Comparison of ENCODE assay signal across 27 cellular contexts in the genomic region with DNA sequence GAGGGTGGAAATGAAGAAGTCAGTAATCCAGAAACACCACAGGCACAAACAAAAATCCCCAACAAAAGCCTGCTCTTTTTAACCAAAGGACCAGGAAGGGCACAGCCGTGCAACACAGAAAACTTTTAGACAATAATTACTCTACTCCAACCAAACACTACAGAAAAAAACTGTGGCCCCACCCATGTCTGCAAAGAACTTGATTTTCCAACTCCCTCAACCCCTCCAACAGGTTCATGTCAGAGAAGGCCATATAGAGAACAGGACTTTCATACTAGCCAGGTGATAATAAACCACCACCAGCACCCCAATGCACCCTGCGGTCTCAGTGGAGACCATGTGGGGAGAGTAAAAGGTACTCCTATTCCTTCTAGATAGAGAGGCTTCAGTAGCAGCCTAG. TPM values are rescaled to one million over a fixed set of nuclear protein-coding genes. Genes with fewer than 3 reads are reported as not detected.
A peak's percentile ranks its signal among the peaks of the same experiment; 100 is the strongest.
DNase-seq lines count a peak whose midpoint lies in the region; ATAC-seq and TF ChIP-seq lines count a peak whose summit lies in the region.
"Had no signal": no experiment of that assay in that cellular context is flagged by ENCODE, and none has a peak within 500 bp of the region (broad histone marks: within the 10 kb centered on the region; RNA-seq: fewer than 3 reads in every experiment).

No MANE protein-coding gene starts in this region.

- intact Hi-C loops in activated T-helper 1 cell treated with anti-CD3 and anti-CD28 coated beads, Interleukin-12 subunit alpha, Interleukin-12 subunit beta, Interleukin-2, Interleukin-4 antibody, amounts not matched to agents 30 ng/mL and 10 ng/mL and 1 ng/mL, durations not matched to agents 14 hours and 24 hours and 36 hours (cut with micrococcal nuclease): no loop called here
- intact Hi-C loops in esophagus squamous epithelium (cut with DNase I): no loop called here
- intact Hi-C loops in transverse colon (cut with DNase I; ENCODE audit: low total_unique reads): no loop called here

- H3K27ac ChIP-seq in esophagus squamous epithelium (peak overlapping the region in 3 of 4 donors; percentile 30 to 50 (median 45)), transverse colon (peak overlapping the region in 3 of 4 donors; percentile 15 to 27 (median 26)), GM23338 (ENCODE audit: low read depth) (no peak overlapping the region)
- H3K27ac ChIP-seq: ascending aorta, neural progenitor cell, SK-N-MC had no signal

- no peak for TF ChIP-seq EP300 in transverse colon (IDR thresholded peaks at IDR 0.05; ENCODE audit: low read depth)

- DNase-seq in activated T-cell treated with anti-CD3 and anti-CD28 coated beads, Interleukin-2, amount 50 U/mL, for 24 hours: no peak
- no peak for DNase-seq in activated T-cell treated with anti-CD3 and anti-CD28 coated beads, Interleukin-2, amount 50 U/mL, for 48 hours
- no peak for DNase-seq in activated T-helper 1 cell treated with anti-CD3 and anti-CD28 coated beads, Interleukin-12 subunit alpha, Interleukin-12 subunit beta, Interleukin-2, Interleukin-4 antibody, amounts not matched to agents 30 ng/mL and 10 ng/mL and 1 ng/mL, durations not matched to agents 14 hours and 24 hours and 36 hours (ENCODE audit: low spot score)
- no peak for DNase-seq in esophagus squamous epithelium (lab: John Stamatoyannopoulos, UW)
- peak; percentile 19 for DNase-seq in transverse colon
- no peak for DNase-seq in GM23338 (ENCODE audit: low spot score)
- DNase-seq in nephron progenitor cell: no peak
- DNase-seq: activated CD4-positive, CD25-positive, alpha-beta regulatory T cell; activated gamma-delta T cell treated with Interleukin-2 at 50 U/mL for 16 hours; C1 segment of cervical spinal cord; DMS 273 treated with DMSO at 0.1 percent for 48 hours; effector CD4-positive, alpha-beta T cell; GDM1; kidney glomerular epithelial cell; mesendoderm; MM.1S; NCI-H1436; NCI-H2171; NCI-H526 treated with DMSO at 0.1 percent for 48 hours; RPMI8226; stimulated activated CD4-positive, alpha-beta T cell treated with anti-CD3 and anti-CD28 coated beads, Interleukin-4, amount 100 ng/mL, for 1 hour; T1000 had no signal

- H3K36me3 ChIP-seq in esophagus squamous epithelium: peaks cover 0 to 93% (median 11%) of the 10 kb centered on the region in 3 donors
- peaks cover 0 to 37% (median 11%) of the 10 kb centered on the region in 4 donors for H3K36me3 ChIP-seq in transverse colon
- 0 out of 2 replicates have a peak, but pooled peaks cover 13% of the 10 kb centered on the region for H3K36me3 ChIP-seq in GM23338 (ENCODE audit: insufficient read depth)

- H3K9me3 Mint-ChIP-seq in activated T-cell treated with anti-CD3 and anti-CD28 coated beads, Interleukin-2, amount 50 U/mL, for 24 hours: peaks cover 7% of the 10 kb centered on the region
- no peaks in the 10 kb centered on the region for H3K9me3 Mint-ChIP-seq in activated T-helper 1 cell treated with anti-CD3 and anti-CD28 coated beads, Interleukin-12 subunit alpha, Interleukin-12 subunit beta, Interleukin-2, Interleukin-4 antibody, amounts not matched to agents 30 ng/mL and 10 ng/mL and 1 ng/mL, durations not matched to agents 14 hours and 24 hours and 36 hours
- H3K9me3 Mint-ChIP-seq in GM23338: peaks cover 12% of the 10 kb centered on the region; the same call in 2 of the 3 replicates
- H3K9me3 Mint-ChIP-seq in nephron progenitor cell: peaks cover 37% of the 10 kb centered on the region

- peaks cover 8% of the 10 kb centered on the region for H4K20me1 ChIP-seq in GM23338 (replicated peaks; ENCODE audit: insufficient read depth)

- H3K9me2 ChIP-seq in GM23338 (ENCODE audit: insufficient read depth): no peaks in the 10 kb centered on the region

- no peak overlapping the region for H3K4me3 ChIP-seq in esophagus squamous epithelium
- H3K4me3 ChIP-seq in transverse colon: peak overlapping the region in 1 of 4 donors; percentile 7
- no peak overlapping the region for H3K4me3 ChIP-seq in GM23338
- H3K4me3 ChIP-seq: ascending aorta, neural progenitor cell, SK-N-MC, smooth muscle cell had no signal

- 40 to 59% methylated on average over 2 of the region's 2 CpGs for WGBS in esophagus squamous epithelium, 2 donors
- WGBS in transverse colon (ENCODE audit: low coverage in 1 of 2), 2 donors: 43 to 52% methylated on average over 1 to 2 of the region's 2 CpGs

- H3K4me3 Mint-ChIP-seq in activated T-cell treated with anti-CD3 and anti-CD28 coated beads, Interleukin-2, amount 50 U/mL, for 24 hours: no peak overlapping the region
- no peak overlapping the region for H3K4me3 Mint-ChIP-seq in activated T-helper 1 cell treated with anti-CD3 and anti-CD28 coated beads, Interleukin-12 subunit alpha, Interleukin-12 subunit beta, Interleukin-2, Interleukin-4 antibody, amounts not matched to agents 30 ng/mL and 10 ng/mL and 1 ng/mL, durations not matched to agents 14 hours and 24 hours and 36 hours
- H3K4me3 Mint-ChIP-seq in GM23338 (no peak overlapping the region), nephron progenitor cell (no peak overlapping the region)
- H3K4me3 Mint-ChIP-seq: neural progenitor cell had no signal

- no peak overlapping the region for H3K4me2 ChIP-seq in GM23338
- H3K4me2 ChIP-seq: neural progenitor cell, smooth muscle cell had no signal

- H3F3A ChIP-seq in GM23338 (replicated peaks; ENCODE audit: low read depth): no peaks in the 10 kb centered on the region

- H3K36me3 Mint-ChIP-seq in activated T-cell treated with anti-CD3 and anti-CD28 coated beads, Interleukin-2, amount 50 U/mL, for 24 hours (ENCODE audit: low read depth): peaks cover 98% of the 10 kb centered on the region
- peaks cover 46% of the 10 kb centered on the region for H3K36me3 Mint-ChIP-seq in activated T-helper 1 cell treated with anti-CD3 and anti-CD28 coated beads, Interleukin-12 subunit alpha, Interleukin-12 subunit beta, Interleukin-2, Interleukin-4 antibody, amounts not matched to agents 30 ng/mL and 10 ng/mL and 1 ng/mL, durations not matched to agents 14 hours and 24 hours and 36 hours (ENCODE audit: low read depth)
- H3K36me3 Mint-ChIP-seq in GM23338 (ENCODE audit: low read depth): peaks cover 70% of the 10 kb centered on the region
- H3K36me3 Mint-ChIP-seq in nephron progenitor cell (ENCODE audit: low read depth): peaks cover 83% of the 10 kb centered on the region

- peak overlapping the region; percentile 82 for H3K27ac Mint-ChIP-seq in activated T-cell treated with anti-CD3 and anti-CD28 coated beads, Interleukin-2, amount 50 U/mL, for 24 hours
- H3K27ac Mint-ChIP-seq in activated T-helper 1 cell treated with anti-CD3 and anti-CD28 coated beads, Interleukin-12 subunit alpha, Interleukin-12 subunit beta, Interleukin-2, Interleukin-4 antibody, amounts not matched to agents 30 ng/mL and 10 ng/mL and 1 ng/mL, durations not matched to agents 14 hours and 24 hours and 36 hours: peak overlapping the region; percentile 35
- no peak overlapping the region for H3K27ac Mint-ChIP-seq in GM23338
- no peak overlapping the region for H3K27ac Mint-ChIP-seq in nephron progenitor cell
- H3K27ac Mint-ChIP-seq: neural progenitor cell had no signal

- no peaks in the 10 kb centered on the region for H3K27me3 Mint-ChIP-seq in activated T-cell treated with anti-CD3 and anti-CD28 coated beads, Interleukin-2, amount 50 U/mL, for 24 hours
- H3K27me3 Mint-ChIP-seq in activated T-helper 1 cell treated with anti-CD3 and anti-CD28 coated beads, Interleukin-12 subunit alpha, Interleukin-12 subunit beta, Interleukin-2, Interleukin-4 antibody, amounts not matched to agents 30 ng/mL and 10 ng/mL and 1 ng/mL, durations not matched to agents 14 hours and 24 hours and 36 hours (ENCODE audit: insufficient read depth): no peaks in the 10 kb centered on the region
- peaks cover 5% of the 10 kb centered on the region for H3K27me3 Mint-ChIP-seq in GM23338 (ENCODE audit: insufficient read depth, low read depth, poor library complexity)
- no peaks in the 10 kb centered on the region for H3K27me3 Mint-ChIP-seq in nephron progenitor cell (ENCODE audit: low read depth, poor library complexity)

- H3K79me2 ChIP-seq in GM23338 (replicated peaks; ENCODE audit: insufficient read depth): peaks cover 96% of the 10 kb centered on the region

- TF ChIP-seq POLR2A in esophagus squamous epithelium (IDR thresholded peaks at IDR 0.05): no peak
- TF ChIP-seq POLR2A in transverse colon (IDR thresholded peaks at IDR 0.05): no peak

- no peak overlapping the region for H2AFZ ChIP-seq in GM23338
- H2AFZ ChIP-seq: neural progenitor cell had no signal

- H3K4me1 ChIP-seq in esophagus squamous epithelium (peaks cover 0 to 21% (median 11%) of the 10 kb centered on the region in 3 donors), transverse colon (peaks cover 11 to 31% (median 22%) of the 10 kb centered on the region in 4 donors), GM23338 (ENCODE audit: insufficient read depth) (no peaks in the 10 kb centered on the region)
- H3K4me1 ChIP-seq: neural progenitor cell had no signal

- H3K27me3 ChIP-seq in esophagus squamous epithelium (no peaks in the 10 kb centered on the region), transverse colon (no peaks in the 10 kb centered on the region), GM23338 (ENCODE audit: insufficient read depth) (no peaks in the 10 kb centered on the region)
- H3K27me3 ChIP-seq: ascending aorta, neural progenitor cell had no signal

- TF ChIP-seq CTCF in esophagus squamous epithelium (IDR thresholded peaks at IDR 0.05): no peak
- TF ChIP-seq CTCF in transverse colon (IDR thresholded peaks at IDR 0.05): no peak
- TF ChIP-seq CTCF in GM23338 (conservative IDR thresholded peaks at IDR 0.05; ENCODE audit: low read depth in 2 of 2): no peak
- TF ChIP-seq CTCF in nephron progenitor cell (IDR thresholded peaks at IDR 0.05): no peak

- H3K9me3 ChIP-seq in esophagus squamous epithelium (no peaks in the 10 kb centered on the region), transverse colon (no peaks in the 10 kb centered on the region)
- H3K9me3 ChIP-seq: ascending aorta had no signal

- no peak for ATAC-seq in HG03039 (IDR thresholded peaks at IDR 0.05; ENCODE audit: unreplicated experiment)
- ATAC-seq in GM23338: no peak

- in situ Hi-C loops in transverse colon (cut with MboI; ENCODE audit: low pct_ligation_motif_present in 1 of 4, low pct_unique_long_range_greater_than_20kb in 1 of 4, low sequenced_read_pairs in 3 of 4): no loop called here

- peaks cover 63% of the 10 kb centered on the region for H3K4me1 Mint-ChIP-seq in activated T-cell treated with anti-CD3 and anti-CD28 coated beads, Interleukin-2, amount 50 U/mL, for 24 hours (ENCODE audit: low read depth)
- H3K4me1 Mint-ChIP-seq in activated T-helper 1 cell treated with anti-CD3 and anti-CD28 coated beads, Interleukin-12 subunit alpha, Interleukin-12 subunit beta, Interleukin-2, Interleukin-4 antibody, amounts not matched to agents 30 ng/mL and 10 ng/mL and 1 ng/mL, durations not matched to agents 14 hours and 24 hours and 36 hours (ENCODE audit: low read depth): peaks cover 44% of the 10 kb centered on the region
- H3K4me1 Mint-ChIP-seq in GM23338 (no peaks in the 10 kb centered on the region), nephron progenitor cell (no peaks in the 10 kb centered on the region)
- H3K4me1 Mint-ChIP-seq: neural progenitor cell had no signal

RNA-seq across cellular contexts. Expression of a gene that starts 16.8 kb away (rescaled TPM):
- total RNA-seq in activated T-helper 1 cell treated with anti-CD3 and anti-CD28 coated beads, Interleukin-12 subunit alpha, Interleukin-12 subunit beta, Interleukin-2, Interleukin-4 antibody, amounts not matched to agents 30 ng/mL and 10 ng/mL and 1 ng/mL, durations not matched to agents 14 hours and 24 hours and 36 hours: 57.7 and 58.7 TPM in 2 replicates
- total RNA-seq in esophagus squamous epithelium: 10 to 100 TPM; 22.1 to 47.7 (median 25.4) TPM
- 10 to 100 TPM; 44.9 to 87.0 (median 69.7) TPM for total RNA-seq in transverse colon
- 22.6 and 23.9 TPM in 2 replicates for total RNA-seq in GM23338 (2014; rRNA removed; shearing (Covaris generic))
- polyA plus RNA-seq in GM23338 (2016; fragmentation: Nextera tagmentation; extraction: Ambion mirVana): 65.6 and 83.5 TPM in 2 replicates

RNA-seq across cellular contexts. Expression of a gene that starts 57.5 kb away (rescaled TPM):
- 23.0 and 24.2 TPM in 2 replicates for total RNA-seq in activated T-helper 1 cell treated with anti-CD3 and anti-CD28 coated beads, Interleukin-12 subunit alpha, Interleukin-12 subunit beta, Interleukin-2, Interleukin-4 antibody, amounts not matched to agents 30 ng/mL and 10 ng/mL and 1 ng/mL, durations not matched to agents 14 hours and 24 hours and 36 hours
- total RNA-seq in esophagus squamous epithelium (10 to 100 TPM; 27.7 to 41.1 (median 35.3) TPM), transverse colon (10 to 100 TPM; 21.1 to 52.1 (median 36.0) TPM)
- total RNA-seq in GM23338 (2014; rRNA removed; shearing (Covaris generic)): 119 and 124 TPM in 2 replicates
- polyA plus RNA-seq in GM23338 (2016; fragmentation: Nextera tagmentation; extraction: Ambion mirVana): 47.5 and 58.0 TPM in 2 replicates

Comparison
In these comparisons a context has a peak if more than half of its experiments do, and no peak if none do; other contexts are left out.
1. H3K27ac Mint-ChIP-seq: peak in activated T-cell treated with anti-CD3 and anti-CD28 coated beads, Interleukin-2, amount 50 U/mL, for 24 hours (single experiment) and activated T-helper 1 cell treated with anti-CD3 and anti-CD28 coated beads, Interleukin-12 subunit alpha, Interleukin-12 subunit beta, Interleukin-2, Interleukin-4 antibody, amounts not matched to agents 30 ng/mL and 10 ng/mL and 1 ng/mL, durations not matched to agents 14 hours and 24 hours and 36 hours (single experiment); none in GM23338 (single experiment) and nephron progenitor cell (single experiment).